Comparison of ENCODE assay signal across 8 cellular contexts in genomic region chr2:189466656-189467055, GRCh38. TPM values are rescaled to one million over a fixed set of nuclear protein-coding genes. Genes with fewer than 3 reads are reported as not detected.
DNase-seq lines count a peak whose midpoint lies in the region; ATAC-seq lines count a peak whose summit lies in the region.

No MANE protein-coding gene starts in this region.

- H3K4me3 ChIP-seq in naive thymus-derived CD4-positive, alpha-beta T cell (ENCODE audit: low read length), result no peak overlapping the region

- no peaks in the 10 kb centered on the region for H3K9me3 ChIP-seq in naive thymus-derived CD4-positive, alpha-beta T cell (ENCODE audit: control insufficient read depth in 2 of 3, low read length in 3 of 3)

- H3K36me3 Mint-ChIP-seq in naive thymus-derived CD4-positive, alpha-beta T cell, result peaks cover 13 to 53% (median 32%) of the 10 kb centered on the region in 5 donors
- peaks cover 76% of the 10 kb centered on the region for H3K36me3 Mint-ChIP-seq in activated CD4-positive, alpha-beta memory T cell treated with anti-CD3 and anti-CD28 coated beads, Interleukin-2, amount 10 ng/mL, durations not matched to agents 7 days and 5 days (ENCODE audit: low read depth)
- H3K36me3 Mint-ChIP-seq in activated naive CD4-positive, alpha-beta T cell treated with anti-CD3 and anti-CD28 coated beads for 36 hours (ENCODE audit: low read depth), result peaks cover 42% of the 10 kb centered on the region

- no peak overlapping the region for H3K27ac ChIP-seq in naive thymus-derived CD4-positive, alpha-beta T cell (ENCODE audit: low read depth, low read length)

- H3K9me3 Mint-ChIP-seq in naive thymus-derived CD4-positive, alpha-beta T cell, result no peaks in the 10 kb centered on the region
- no peaks in the 10 kb centered on the region for H3K9me3 Mint-ChIP-seq in activated CD4-positive, alpha-beta memory T cell treated with anti-CD3 and anti-CD28 coated beads, Interleukin-2, amount 10 ng/mL, durations not matched to agents 7 days and 5 days
- H3K9me3 Mint-ChIP-seq in activated naive CD4-positive, alpha-beta T cell treated with anti-CD3 and anti-CD28 coated beads for 36 hours, result no peaks in the 10 kb centered on the region

- H3K4me1 Mint-ChIP-seq in naive thymus-derived CD4-positive, alpha-beta T cell, result peaks cover 0 to 5% (median 0%) of the 10 kb centered on the region in 7 donors
- no peaks in the 10 kb centered on the region for H3K4me1 Mint-ChIP-seq in activated CD4-positive, alpha-beta memory T cell treated with anti-CD3 and anti-CD28 coated beads, Interleukin-2, amount 10 ng/mL, durations not matched to agents 7 days and 5 days
- H3K4me1 Mint-ChIP-seq in activated naive CD4-positive, alpha-beta T cell treated with anti-CD3 and anti-CD28 coated beads for 36 hours (ENCODE audit: low read depth), result no peaks in the 10 kb centered on the region

- H3K27me3 Mint-ChIP-seq in naive thymus-derived CD4-positive, alpha-beta T cell, result no peaks in the 10 kb centered on the region
- no peaks in the 10 kb centered on the region for H3K27me3 Mint-ChIP-seq in activated CD4-positive, alpha-beta memory T cell treated with anti-CD3 and anti-CD28 coated beads, Interleukin-2, amount 10 ng/mL, durations not matched to agents 7 days and 5 days
- no peaks in the 10 kb centered on the region for H3K27me3 Mint-ChIP-seq in activated naive CD4-positive, alpha-beta T cell treated with anti-CD3 and anti-CD28 coated beads for 36 hours (ENCODE audit: low read depth)

- H3K27ac Mint-ChIP-seq in naive thymus-derived CD4-positive, alpha-beta T cell, result peak overlapping the region in 5 of 9 donors; percentile 12 to 59 (median 32)
- no peak overlapping the region for H3K27ac Mint-ChIP-seq in activated CD4-positive, alpha-beta memory T cell treated with anti-CD3 and anti-CD28 coated beads, Interleukin-2, amount 10 ng/mL, durations not matched to agents 7 days and 5 days
- no peak overlapping the region for H3K27ac Mint-ChIP-seq in activated naive CD4-positive, alpha-beta T cell treated with anti-CD3 and anti-CD28 coated beads for 36 hours

- POLR2A ChIA-PET in naive thymus-derived CD4-positive, alpha-beta T cell (lab: Charles Lee), result no interaction called here
- POLR2A ChIA-PET in activated CD4-positive, alpha-beta memory T cell treated with anti-CD3 and anti-CD28 coated beads, Interleukin-2, amount 10 ng/mL, durations not matched to agents 7 days and 5 days (lab: Charles Lee), result no interaction called here

- intact Hi-C loops in naive thymus-derived CD4-positive, alpha-beta T cell (cut with micrococcal nuclease), result loop anchor here (1.0 to 2.0 kb wide), 4 partner anchors 114 to 604 kb away; partner anchors contain the start of gene SLC40A1 (in 1 of the 2)
- intact Hi-C loops in activated naive CD4-positive, alpha-beta T cell treated with anti-CD3 and anti-CD28 coated beads for 36 hours (cut with micrococcal nuclease), result loop anchor here (2.0 to 5.0 kb wide), 3 partner anchors 111 to 231 kb away; no protein-coding TSS in a partner anchor

- peaks cover 30 to 83% (median 59%) of the 10 kb centered on the region in 3 experiments for H3K36me3 ChIP-seq in naive thymus-derived CD4-positive, alpha-beta T cell (ENCODE audit: control insufficient read depth in 2 of 3, insufficient read depth in 3 of 3, low read length in 3 of 3)

- DNase-seq in NCI-H524 (lab: John Stamatoyannopoulos, UW) (peak; percentile 15 to 27), NCI-H524 treated with DMSO at 0.1 percent for 48 hours (lab: John Stamatoyannopoulos, UW) (no peak), NCI-H2227 (lab: John Stamatoyannopoulos, UW; ENCODE audit: unreplicated experiment) (peak; percentile 33), dedifferentiated amniotic fluid mesenchymal stem cell (ENCODE audit: extremely low spot score) (peak; percentile 43)
- DNase-seq in naive thymus-derived CD4-positive, alpha-beta T cell, result peak in 6 of 9 donors; percentile 4 to 34 (median 20)
- DNase-seq in activated CD4-positive, alpha-beta memory T cell treated with anti-CD3 and anti-CD28 coated beads, Interleukin-2, amount 10 ng/mL, durations not matched to agents 7 days and 5 days, result no peak
- DNase-seq in activated naive CD4-positive, alpha-beta T cell treated with anti-CD3 and anti-CD28 coated beads for 36 hours, result no peak

- ATAC-seq in naive thymus-derived CD4-positive, alpha-beta T cell, result peak; percentile 60
- no peak for ATAC-seq in GM18858 (IDR thresholded peaks at IDR 0.05; ENCODE audit: unreplicated experiment)

- no peaks in the 10 kb centered on the region for H3K4me1 ChIP-seq in naive thymus-derived CD4-positive, alpha-beta T cell (ENCODE audit: control insufficient read depth in 2 of 2, insufficient read depth in 2 of 2, low read length in 2 of 2)

- H3K4me3 Mint-ChIP-seq in naive thymus-derived CD4-positive, alpha-beta T cell, result no peak overlapping the region
- no peak overlapping the region for H3K4me3 Mint-ChIP-seq in activated CD4-positive, alpha-beta memory T cell treated with anti-CD3 and anti-CD28 coated beads, Interleukin-2, amount 10 ng/mL, durations not matched to agents 7 days and 5 days
- no peak overlapping the region for H3K4me3 Mint-ChIP-seq in activated naive CD4-positive, alpha-beta T cell treated with anti-CD3 and anti-CD28 coated beads for 36 hours

- no peaks in the 10 kb centered on the region for H3K27me3 ChIP-seq in naive thymus-derived CD4-positive, alpha-beta T cell (ENCODE audit: control insufficient read depth in 2 of 2, insufficient read depth in 2 of 2, low read length in 2 of 2)

- CTCF ChIA-PET in naive thymus-derived CD4-positive, alpha-beta T cell (lab: Charles Lee), result interaction anchor here (0.6 kb wide), 1 partner anchor 105 kb away, joined by 3 read pairs; no protein-coding TSS in a partner anchor
- CTCF ChIA-PET in activated CD4-positive, alpha-beta memory T cell treated with anti-CD3 and anti-CD28 coated beads, Interleukin-2, amount 10 ng/mL, durations not matched to agents 7 days and 5 days (lab: Charles Lee), result interaction anchor here (1.5 kb wide), 1 partner anchor 192 kb away, joined by 7 read pairs; no protein-coding TSS in a partner anchor
- CTCF ChIA-PET in activated naive CD4-positive, alpha-beta T cell treated with anti-CD3 and anti-CD28 coated beads for 36 hours (lab: Charles Lee), result interaction anchor here (0.7 kb wide), 2 partner anchors 12 to 194 kb away, joined by 3 to 4 read pairs; no protein-coding TSS in a partner anchor

RNA-seq across cellular contexts. Expression of gene WDR75, which starts 25.4 kb away (rescaled TPM):
- total RNA-seq in naive thymus-derived CD4-positive, alpha-beta T cell, result 10 to 100 TPM; 39.9 to 67.4 (median 60.7) TPM
- polyA plus RNA-seq in naive thymus-derived CD4-positive, alpha-beta T cell, result 10 to 100 TPM; 14.2 to 19.3 TPM
- 10 to 100 TPM; 31.4 to 34.0 TPM for total RNA-seq in activated CD4-positive, alpha-beta memory T cell treated with anti-CD3 and anti-CD28 coated beads, Interleukin-2, amount 10 ng/mL, durations not matched to agents 7 days and 5 days
- 10 to 100 TPM; 69.7 to 72.7 TPM for total RNA-seq in activated naive CD4-positive, alpha-beta T cell treated with anti-CD3 and anti-CD28 coated beads for 36 hours

Comparison
In these comparisons a context has a peak if more than half of its experiments do, and no peak if none do; other contexts are left out.
1. DNase-seq: peak in NCI-H524 (2 of 2), NCI-H2227 (single experiment), dedifferentiated amniotic fluid mesenchymal stem cell (single experiment) and naive thymus-derived CD4-positive, alpha-beta T cell (6 of 9); none in NCI-H524 treated with DMSO at 0.1 percent for 48 hours (single experiment), activated CD4-positive, alpha-beta memory T cell treated with anti-CD3 and anti-CD28 coated beads, Interleukin-2, amount 10 ng/mL, durations not matched to agents 7 days and 5 days (single experiment) and activated naive CD4-positive, alpha-beta T cell treated with anti-CD3 and anti-CD28 coated beads for 36 hours (single experiment).
2. H3K27ac Mint-ChIP-seq: peak in naive thymus-derived CD4-positive, alpha-beta T cell (5 of 9); none in activated CD4-positive, alpha-beta memory T cell treated with anti-CD3 and anti-CD28 coated beads, Interleukin-2, amount 10 ng/mL, durations not matched to agents 7 days and 5 days (single experiment) and activated naive CD4-positive, alpha-beta T cell treated with anti-CD3 and anti-CD28 coated beads for 36 hours (single experiment).